ENCODE assay signal across 15 cellular contexts in genomic region chr5:169602535-169602934, GRCh38. TPM values are rescaled to one million over a fixed set of nuclear protein-coding genes. Genes with fewer than 3 reads are reported as not detected.
DNase-seq lines count a peak whose midpoint lies in the region; TF ChIP-seq lines count a peak whose summit lies in the region.
"Had no signal": no experiment of that assay in that cellular context is flagged by ENCODE, and none has a peak within 500 bp of the region (broad histone marks: within the 10 kb centered on the region; RNA-seq: fewer than 3 reads in every experiment).

No MANE protein-coding gene starts in this region.

- peaks cover 38% of the 10 kb centered on the region for H3K4me1 Mint-ChIP-seq in chondrocyte (ENCODE audit: low read depth)

- peak overlapping the region; percentile 42 for H3K4me2 ChIP-seq in skeletal muscle satellite cell (ENCODE audit: low read length)
- H3K4me2 ChIP-seq: PC-9 had no signal

- peak; percentile 4 for DNase-seq in GM03348 (ENCODE audit: low spot score)
- DNase-seq in SJSA1 (ENCODE audit: low read depth in 1 of 2, low spot score in 2 of 2): peak in 1 of 2 experiments; percentile 40
- DNase-seq in chondrocyte (ENCODE audit: low spot score): no peak
- no peak for DNase-seq in esophagus squamous epithelium (lab: John Stamatoyannopoulos, UW)
- DNase-seq in KG1 (lab: John Stamatoyannopoulos, UW): no peak
- DNase-seq in NCI-H1048 (lab: John Stamatoyannopoulos, UW): no peak
- DNase-seq in NCI-H1417 (lab: John Stamatoyannopoulos, UW): no peak
- DNase-seq: Calu3, DMS79 treated with DMSO at 0.1 percent for 48 hours, NCI-H187, NCI-H446, PC-9 had no signal

- TF ChIP-seq CTCF in chondrocyte (IDR thresholded peaks at IDR 0.05): no peak
- no peak for TF ChIP-seq CTCF in esophagus squamous epithelium (IDR thresholded peaks at IDR 0.05)

- H3K4me3 Mint-ChIP-seq in chondrocyte (ENCODE audit: unreplicated experiment): no peak overlapping the region
- H3K4me3 Mint-ChIP-seq: T-helper 1 cell treated with Interleukin-12 subunit alpha and Interleukin-12 subunit beta and Interleukin-4 antibody, amounts not matched to agents 30 μg/mL and 1 μg/mL, for 36 hours had no signal

- H3K27ac ChIP-seq in SJSA1 (peak overlapping the region; percentile 22), esophagus squamous epithelium (no peak overlapping the region)
- H3K27ac ChIP-seq: PC-9 had no signal

- H3K27ac Mint-ChIP-seq in chondrocyte (ENCODE audit: unreplicated experiment): peak overlapping the region; percentile 88
- H3K27ac Mint-ChIP-seq: T-helper 1 cell treated with Interleukin-12 subunit alpha and Interleukin-12 subunit beta and Interleukin-4 antibody, amounts not matched to agents 30 μg/mL and 1 μg/mL, for 36 hours had no signal

- H3K9ac ChIP-seq in skeletal muscle satellite cell (ENCODE audit: low read depth, low read length): peak overlapping the region; percentile 64

- H3K27me3 ChIP-seq in SJSA1 (replicated peaks): no peaks in the 10 kb centered on the region
- no peaks in the 10 kb centered on the region for H3K27me3 ChIP-seq in skeletal muscle satellite cell (ENCODE audit: control insufficient read depth, insufficient read depth, low read length)
- H3K27me3 ChIP-seq in esophagus squamous epithelium: no peaks in the 10 kb centered on the region

- H3K4me1 ChIP-seq in SJSA1 (replicated peaks) (peaks cover 18% of the 10 kb centered on the region), skeletal muscle satellite cell (ENCODE audit: control insufficient read depth, insufficient read depth, low read length) (peaks cover 28% of the 10 kb centered on the region), esophagus squamous epithelium (no peaks in the 10 kb centered on the region)
- H3K4me1 ChIP-seq: HAP-1 had no signal

- intact Hi-C loops in esophagus squamous epithelium (cut with DNase I): no loop called here

- H3K36me3 ChIP-seq in SJSA1: peaks cover 85% of the 10 kb centered on the region
- peaks cover 75% of the 10 kb centered on the region for H3K36me3 ChIP-seq in skeletal muscle satellite cell (ENCODE audit: insufficient read depth, low read length)
- peaks cover 0 to 76% (median 0%) of the 10 kb centered on the region in 3 donors for H3K36me3 ChIP-seq in esophagus squamous epithelium

- H3K4me3 ChIP-seq in SJSA1 (no peak overlapping the region), skeletal muscle satellite cell (ENCODE audit: low read length) (no peak overlapping the region), esophagus squamous epithelium (no peak overlapping the region)
- H3K4me3 ChIP-seq: HAP-1, PC-9 had no signal

- H3K27me3 Mint-ChIP-seq in chondrocyte (ENCODE audit: low read depth): no peaks in the 10 kb centered on the region

- peaks cover 20% of the 10 kb centered on the region for H3K36me3 Mint-ChIP-seq in chondrocyte (ENCODE audit: low read depth)

- H3K9me3 Mint-ChIP-seq in chondrocyte (ENCODE audit: low read depth): no peaks in the 10 kb centered on the region
- H3K9me3 Mint-ChIP-seq: T-helper 1 cell treated with Interleukin-12 subunit alpha and Interleukin-12 subunit beta and Interleukin-4 antibody, amounts not matched to agents 30 μg/mL and 1 μg/mL, for 36 hours had no signal

- H3K9me3 ChIP-seq in SJSA1 (replicated peaks): no peaks in the 10 kb centered on the region
- no peaks in the 10 kb centered on the region for H3K9me3 ChIP-seq in skeletal muscle satellite cell (replicated peaks; ENCODE audit: low read length)
- H3K9me3 ChIP-seq in esophagus squamous epithelium: no peaks in the 10 kb centered on the region
- H3K9me3 ChIP-seq: HAP-1 had no signal

- no peak for TF ChIP-seq POLR2A in esophagus squamous epithelium (IDR thresholded peaks at IDR 0.05)

RNA-seq across cellular contexts. Expression of gene SPDL1, which starts 19.0 kb away (rescaled TPM):
- total RNA-seq in SJSA1 (2014; rRNA removed; shearing (Covaris generic)): 138 and 184 TPM in 2 replicates
- total RNA-seq in chondrocyte: 21.4 to 42.1 TPM (median 22.3 TPM) in 3 replicates
- 33.0 and 52.7 TPM in 2 replicates for total RNA-seq in skeletal muscle satellite cell (2012; rRNA removed)
- total RNA-seq in esophagus squamous epithelium: 10 to 100 TPM in 2 of 4 donors, 1 to 10 TPM in 2; 4.9 to 26.1 (median 11.2) TPM

RNA-seq across cellular contexts. Expression of gene DOCK2, which starts 34.5 kb away (rescaled TPM):
- total RNA-seq in SJSA1 (2014; rRNA removed; shearing (Covaris generic)): 1.5 and 3.5 TPM in 2 replicates
- total RNA-seq in chondrocyte: 2.0 to 11.8 TPM (median 3.1 TPM) in 3 replicates
- total RNA-seq in skeletal muscle satellite cell (2012; rRNA removed): 0.76 and 1.7 TPM in 2 replicates
- 10 to 100 TPM in 2 of 4 donors, 1 to 10 TPM in 2; 4.1 to 14.5 (median 10.0) TPM for total RNA-seq in esophagus squamous epithelium
- total RNA-seq: Calu3 had no signal
